In genomic region chr22:47100646-47101045, GRCh38 we compare ENCODE assay signal across 20 cellular contexts.
"Had no signal": no experiment of that assay in that cellular context is flagged by ENCODE, and none has a peak within 500 bp of the region (broad histone marks: within the 10 kb centered on the region; RNA-seq: fewer than 3 reads in every experiment).

No MANE protein-coding gene starts in this region.

- H3K4me1 ChIP-seq: left ventricle myocardium inferior, sigmoid colon, transverse colon had no signal

- ATAC-seq: activated T-cell treated with anti-CD3 and anti-CD28 coated beads, Interleukin-2, amount 50 U/mL, for 4 hours; natural killer cell treated with Interleukin-12 subunit alpha and Interleukin-12 subunit beta and Interleukin-15 and Interleukin-18, amount 100 ng/mL, for 72 hours; stimulated activated naive B cell treated with anti-CD40 and anti-IgM and Interleukin-4, amounts not matched to agents 10 μg/mL and 1 μg/mL and 100 μg/mL, for 72 hours had no signal

- H3K27ac Mint-ChIP-seq: activated naive CD8-positive, alpha-beta T cell treated with anti-CD3 and anti-CD28 coated beads for 36 hours; activated T-helper 2 cell treated with anti-CD3 and anti-CD28 coated beads, Interferon-gamma antibody, Interleukin-2, Interleukin-4, amounts not matched to agents 10 μg/mL and 5 μg/mL and 100 μg/mL, durations not matched to agents 14 hours and 24 hours and 36 hours; memory B cell; natural killer cell treated with Interleukin-12 subunit alpha and Interleukin-12 subunit beta and Interleukin-15 and Interleukin-18, amount 100 ng/mL, for 72 hours; stimulated activated naive B cell treated with anti-CD40 and anti-IgM and Interleukin-4, amounts not matched to agents 10 μg/mL and 1 μg/mL and 100 μg/mL, for 72 hours had no signal

- H3K4me3 Mint-ChIP-seq: activated naive CD8-positive, alpha-beta T cell treated with anti-CD3 and anti-CD28 coated beads for 36 hours; activated T-cell treated with anti-CD3 and anti-CD28 coated beads, Interleukin-2, amount 50 U/mL, for 4 hours; memory B cell; natural killer cell treated with Interleukin-12 subunit alpha and Interleukin-12 subunit beta and Interleukin-15 and Interleukin-18, amount 100 ng/mL, for 72 hours; stimulated activated naive B cell treated with anti-CD40 and anti-IgM and Interleukin-4, amounts not matched to agents 10 μg/mL and 1 μg/mL and 100 μg/mL, for 72 hours had no signal

- H3K27me3 ChIP-seq: sigmoid colon, transverse colon had no signal

- H3K4me2 ChIP-seq: smooth muscle cell had no signal

- H3K9me3 ChIP-seq: left ventricle myocardium inferior, sigmoid colon, transverse colon had no signal

- H3K4me1 Mint-ChIP-seq: activated naive CD8-positive, alpha-beta T cell treated with anti-CD3 and anti-CD28 coated beads for 36 hours had no signal

- H3K4me3 ChIP-seq: left ventricle myocardium inferior, sigmoid colon, smooth muscle cell, transverse colon had no signal

- H3K27ac ChIP-seq: left ventricle myocardium inferior, sigmoid colon, transverse colon, VCaP had no signal

- DNase-seq: activated CD4-positive, alpha-beta T cell treated with anti-CD3 and anti-CD28 coated beads for 1 hour; activated CD4-positive, alpha-beta T cell treated with anti-CD3 and anti-CD28 coated beads, Interleukin-2, amount 50 U/mL, for 1 hour; activated CD8-positive, alpha-beta memory T cell treated with anti-CD3 and anti-CD28 coated beads, Interleukin-2, amount 50 U/mL, for 4 hours; activated naive CD4-positive, alpha-beta T cell; activated naive CD8-positive, alpha-beta T cell treated with anti-CD3 and anti-CD28 coated beads for 36 hours; activated T-cell treated with anti-CD3 and anti-CD28 coated beads, Interleukin-2, amount 50 U/mL, for 4 hours; glutamatergic neuron; hypothalamus; left ventricle myocardium inferior; sigmoid colon; stimulated activated CD4-positive, alpha-beta T cell treated with anti-CD3 and anti-CD28 coated beads, Interleukin-15, amount 100 ng/mL, for 24 hours; stimulated activated naive B cell treated with anti-CD40 and anti-IgM and Interleukin-4, amounts not matched to agents 10 μg/mL and 1 μg/mL and 100 μg/mL, for 72 hours; SW 1271; T-helper 2 cell; transverse colon had no signal

- H3K36me3 Mint-ChIP-seq: natural killer cell treated with Interleukin-12 subunit alpha and Interleukin-12 subunit beta and Interleukin-15 and Interleukin-18, amount 100 ng/mL, for 72 hours had no signal

- H3K36me3 ChIP-seq: sigmoid colon, transverse colon had no signal

- H3K9me3 Mint-ChIP-seq: activated naive CD8-positive, alpha-beta T cell treated with anti-CD3 and anti-CD28 coated beads for 36 hours; activated T-cell treated with anti-CD3 and anti-CD28 coated beads, Interleukin-2, amount 50 U/mL, for 4 hours; activated T-helper 2 cell treated with anti-CD3 and anti-CD28 coated beads, Interferon-gamma antibody, Interleukin-2, Interleukin-4, amounts not matched to agents 10 μg/mL and 5 μg/mL and 100 μg/mL, durations not matched to agents 14 hours and 24 hours and 36 hours; memory B cell; natural killer cell treated with Interleukin-12 subunit alpha and Interleukin-12 subunit beta and Interleukin-15 and Interleukin-18, amount 100 ng/mL, for 72 hours had no signal

- H3K27me3 Mint-ChIP-seq: activated naive CD8-positive, alpha-beta T cell treated with anti-CD3 and anti-CD28 coated beads for 36 hours; memory B cell; natural killer cell treated with Interleukin-12 subunit alpha and Interleukin-12 subunit beta and Interleukin-15 and Interleukin-18, amount 100 ng/mL, for 72 hours; stimulated activated naive B cell treated with anti-CD40 and anti-IgM and Interleukin-4, amounts not matched to agents 10 μg/mL and 1 μg/mL and 100 μg/mL, for 72 hours had no signal
